9 cellular contexts compared by ENCODE assay signal in the genomic region with DNA sequence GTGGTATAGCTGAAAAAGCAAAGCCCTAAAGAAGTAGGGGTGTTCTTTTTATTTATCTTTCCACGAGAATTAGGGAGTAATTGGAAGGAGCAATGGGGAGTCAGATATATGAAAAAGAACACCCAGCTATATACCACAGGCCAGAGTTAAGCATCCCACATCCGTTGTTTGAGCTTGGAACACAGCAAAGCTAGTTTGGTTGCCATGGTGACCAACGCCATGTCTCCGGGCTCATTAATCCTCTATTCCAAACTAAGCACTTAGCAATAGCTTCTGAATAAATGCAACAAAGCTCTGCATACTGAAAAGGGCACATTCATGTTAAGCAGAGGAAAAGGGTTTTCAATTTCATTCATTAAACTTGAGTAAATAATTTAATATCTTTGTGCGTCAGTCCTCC. TPM values are rescaled to one million over a fixed set of nuclear protein-coding genes. Genes with fewer than 3 reads are reported as not detected.
DNase-seq lines count a peak whose midpoint lies in the region; ATAC-seq and TF ChIP-seq lines count a peak whose summit lies in the region.
"Had no signal": no experiment of that assay in that cellular context is flagged by ENCODE, and none has a peak within 500 bp of the region (broad histone marks: within the 10 kb centered on the region; RNA-seq: fewer than 3 reads in every experiment).

No MANE protein-coding gene starts in this region.

- H3K36me3 ChIP-seq in MG63 = no peaks in the 10 kb centered on the region

- H3K9me3 ChIP-seq in MG63 = no peaks in the 10 kb centered on the region

- H3K27me3 ChIP-seq in MG63 = no peaks in the 10 kb centered on the region

- peak; percentile 39 for ATAC-seq in HG03064 (IDR thresholded peaks at IDR 0.05; ENCODE audit: low read depth, unreplicated experiment)
- ATAC-seq in GM19328 (IDR thresholded peaks at IDR 0.05; ENCODE audit: unreplicated experiment) = no peak
- no peak for ATAC-seq in GM19397 (IDR thresholded peaks at IDR 0.05; ENCODE audit: unreplicated experiment)
- ATAC-seq: HCT116 had no signal

- DNase-seq in ELF-1 (ENCODE audit: low read depth, low spot score) = peak; percentile 32
- peak; percentile 86 for DNase-seq in NCI-H774 (lab: John Stamatoyannopoulos, UW)
- peak; percentile 45 for DNase-seq in fibroblast of villous mesenchyme (ENCODE audit: low read depth)
- DNase-seq in HuH-7.5 (ENCODE audit: low spot score) = no peak
- no peak for DNase-seq in MG63

- H3K4me3 ChIP-seq in fibroblast of villous mesenchyme (ENCODE audit: low read depth, low read length) (no peak overlapping the region), MG63 (no peak overlapping the region)

- no peak for TF ChIP-seq CTCF in fibroblast of villous mesenchyme (IDR thresholded peaks at IDR 0.05; ENCODE audit: insufficient read depth, low read depth, low read length)

RNA-seq across cellular contexts. Expression of a gene that starts 23.5 kb away (rescaled TPM):
- total RNA-seq in fibroblast of villous mesenchyme = not detected in 2 replicates
- total RNA-seq in MG63 (2014; rRNA removed; shearing (Covaris generic); ENCODE audit: low replicate concordance) = not detected in 2 replicates

Comparison
In these comparisons a context has a peak if more than half of its experiments do, and no peak if none do; other contexts are left out.
1. DNase-seq: peak in ELF-1 (single experiment), NCI-H774 (single experiment) and fibroblast of villous mesenchyme (single experiment); none in HuH-7.5 (single experiment) and MG63 (single experiment).